Comparison of ENCODE assay signal across 22 cellular contexts in genomic region chr3:25478964-25479726, GRCh38. TPM values are rescaled to one million over a fixed set of nuclear protein-coding genes. Genes with fewer than 3 reads are reported as not detected.
DNase-seq lines count a peak whose midpoint lies in the region; ATAC-seq, FAIRE-seq and TF ChIP-seq lines count a peak whose summit lies in the region.
"Had no signal": no experiment of that assay in that cellular context is flagged by ENCODE, and none has a peak within 500 bp of the region (broad histone marks: within the 10 kb centered on the region; RNA-seq: fewer than 3 reads in every experiment).

No MANE protein-coding gene starts in this region.

- no peak for ATAC-seq in heart right ventricle
- no peak for ATAC-seq in HG03175 (IDR thresholded peaks at IDR 0.05; ENCODE audit: unreplicated experiment)

- peaks cover 82% of the 10 kb centered on the region for H3K4me1 Mint-ChIP-seq in osteocyte (ENCODE audit: unreplicated experiment)
- H3K4me1 Mint-ChIP-seq: CD8-positive, alpha-beta memory T cell had no signal

- whole genome bisulfite sequencing in heart right ventricle, 2 donors, result 59 to 69% methylated on average over 3 of the region's 3 CpGs
- 73 to 74% methylated on average over 3 of the region's 3 CpGs for WGBS in lower leg skin, 2 donors

- H3K9me3 ChIP-seq in right atrium auricular region (no peaks in the 10 kb centered on the region), heart right ventricle (no peaks in the 10 kb centered on the region), endothelial cell of umbilical vein (replicated peaks; ENCODE audit: control insufficient read depth, insufficient read depth, low read length) (no peaks in the 10 kb centered on the region)
- H3K9me3 ChIP-seq: BLaER1 treated with 17β-estradiol and CSF1 and Interleukin-3, amounts not matched to agents 10 nM and 100 nM had no signal

- no peak for TF ChIP-seq POLR2A in endothelial cell of umbilical vein (IDR thresholded peaks at IDR 0.05; ENCODE audit: low read depth, low read length)
- no peak for TF ChIP-seq POLR2A in lower leg skin (IDR thresholded peaks at IDR 0.05)

- H3K9me1 ChIP-seq in endothelial cell of umbilical vein (replicated peaks; ENCODE audit: control insufficient read depth, extremely low read depth, insufficient read depth, low read length), result no peaks in the 10 kb centered on the region

- DNase-seq in right atrium auricular region (ENCODE audit: low spot score), result no peak
- no peak for DNase-seq in heart right ventricle
- no peak for DNase-seq in endothelial cell of umbilical vein (ENCODE audit: low read depth, low spot score)
- no peak for DNase-seq in osteocyte (ENCODE audit: extremely low spot score, unreplicated experiment)
- DNase-seq in lower leg skin (ENCODE audit: low spot score in 2 of 2), result no peak
- no peak for DNase-seq in ACHN
- DNase-seq in NCI-H748 treated with DMSO at 0.1 percent for 48 hours (lab: John Stamatoyannopoulos, UW), result no peak
- DNase-seq: CD8-positive, alpha-beta memory T cell; DMS79; GM23248; HCEC 1CT; IMR-90; Karpas-422; NCI-H1105 treated with DMSO at 0.1 percent for 48 hours; NCI-H1694 treated with DMSO at 0.1 percent for 48 hours; NCI-H2107; NCI-H526 had no signal

- peak overlapping the region; percentile 38 for H3K4me2 ChIP-seq in endothelial cell of umbilical vein (ENCODE audit: insufficient read depth, low read length)
- H3K4me2 ChIP-seq: BLaER1 treated with 17β-estradiol and CSF1 and Interleukin-3, amounts not matched to agents 10 nM and 100 nM had no signal

- peaks cover 26% of the 10 kb centered on the region for H3K79me2 ChIP-seq in endothelial cell of umbilical vein (ENCODE audit: control insufficient read depth, insufficient read depth, low read length)

- TF ChIP-seq CTCF in right atrium auricular region (IDR thresholded peaks at IDR 0.05) (no peak), heart right ventricle (IDR thresholded peaks at IDR 0.05) (no peak), endothelial cell of umbilical vein (IDR thresholded peaks at IDR 0.05; ENCODE audit: extremely low read depth in 1 of 2, insufficient read depth in 1 of 2, low read depth in 1 of 2, low read length in 2 of 2) (no peak), osteocyte (IDR thresholded peaks at IDR 0.05) (no peak), lower leg skin (IDR thresholded peaks at IDR 0.05) (no peak)

- intact Hi-C loops in heart right ventricle (cut with DNase I) (no loop called here), endothelial cell of umbilical vein (cut with micrococcal nuclease) (loop anchor here (2.0 kb wide), 1 partner anchor 20 kb away; no protein-coding TSS in a partner anchor), lower leg skin (cut with DNase I; ENCODE audit: low total_unique reads) (no loop called here)

- H4K20me1 ChIP-seq in endothelial cell of umbilical vein (replicated peaks; ENCODE audit: control insufficient read depth, extremely low read depth, insufficient read depth, low read length), result no peaks in the 10 kb centered on the region
- H4K20me1 ChIP-seq: BLaER1 treated with 17β-estradiol and CSF1 and Interleukin-3, amounts not matched to agents 10 nM and 100 nM had no signal

- H3K27ac ChIP-seq in right atrium auricular region (peak overlapping the region; percentile 36 to 78), heart right ventricle (peak overlapping the region in 4 of 10 donors; percentile 2 to 56 (median 32)), endothelial cell of umbilical vein (ENCODE audit: insufficient read depth, low read depth, low read length) (peak overlapping the region; percentile 12)
- H3K27ac ChIP-seq: BLaER1 treated with 17β-estradiol and CSF1 and Interleukin-3, amounts not matched to agents 10 nM and 100 nM; GM23248 had no signal

- H3K4me1 ChIP-seq in right atrium auricular region (peaks cover 0 to 67% of the 10 kb centered on the region in 2 donors), heart right ventricle (peaks cover 9 to 87% (median 55%) of the 10 kb centered on the region in 9 donors), endothelial cell of umbilical vein (ENCODE audit: control insufficient read depth, extremely low read depth, insufficient read depth, low read length) (peaks cover 51% of the 10 kb centered on the region)

- H3K27me3 Mint-ChIP-seq in osteocyte (ENCODE audit: unreplicated experiment), result no peaks in the 10 kb centered on the region
- H3K27me3 Mint-ChIP-seq: CD8-positive, alpha-beta memory T cell had no signal

- dilution Hi-C loops in endothelial cell of umbilical vein (cut with MboI; ENCODE audit: extremely low pct_ligation_motif_present, low sequenced_read_pairs), result no loop called here

- H3K36me3 ChIP-seq in right atrium auricular region (no peaks in the 10 kb centered on the region), heart right ventricle (no peaks in the 10 kb centered on the region), endothelial cell of umbilical vein (ENCODE audit: control insufficient read depth in 2 of 2, extremely low read depth in 1 of 2, insufficient read depth in 2 of 2, low read length in 2 of 2) (no peaks in the 10 kb centered on the region)
- H3K36me3 ChIP-seq: BLaER1 treated with 17β-estradiol and CSF1 and Interleukin-3, amounts not matched to agents 10 nM and 100 nM had no signal

- H3K4me3 ChIP-seq in right atrium auricular region (no peak overlapping the region), heart right ventricle (no peak overlapping the region), endothelial cell of umbilical vein (replicated peaks in 1 of 3; ENCODE audit: insufficient read depth in 1 of 3, low read depth in 1 of 3, low read length in 3 of 3) (no peak overlapping the region), lower leg skin (ENCODE audit: low read depth, poor library complexity, severe bottlenecking) (no peak overlapping the region)
- H3K4me3 ChIP-seq: BLaER1 treated with 17β-estradiol and CSF1 and Interleukin-3, amounts not matched to agents 10 nM and 100 nM; GM23248 had no signal

- H3K4me3 Mint-ChIP-seq in osteocyte (ENCODE audit: unreplicated experiment), result no peak overlapping the region
- H3K4me3 Mint-ChIP-seq: CD8-positive, alpha-beta memory T cell had no signal

- no peaks in the 10 kb centered on the region for H3K9me3 Mint-ChIP-seq in osteocyte (ENCODE audit: unreplicated experiment)

- POLR2A ChIA-PET in endothelial cell of umbilical vein (lab: Charles Lee), result no interaction called here

- CTCF ChIA-PET in endothelial cell of umbilical vein (lab: Charles Lee), result interaction anchor here (1.1 to 1.8 kb wide), 5 partner anchors 13 to 51 kb away, joined by 3 to 6 read pairs (median 5); partner anchors contain the start of gene RARB

- H3K27ac Mint-ChIP-seq in osteocyte (ENCODE audit: unreplicated experiment), result peak overlapping the region; percentile 92
- H3K27ac Mint-ChIP-seq: CD8-positive, alpha-beta memory T cell had no signal

- H3K27me3 ChIP-seq in right atrium auricular region (no peaks in the 10 kb centered on the region), heart right ventricle (no peaks in the 10 kb centered on the region), endothelial cell of umbilical vein (ENCODE audit: control insufficient read depth in 2 of 2, insufficient read depth in 2 of 2, low read length in 2 of 2) (no peaks in the 10 kb centered on the region)
- H3K27me3 ChIP-seq: BLaER1 treated with 17β-estradiol and CSF1 and Interleukin-3, amounts not matched to agents 10 nM and 100 nM had no signal

- H3K36me3 Mint-ChIP-seq in osteocyte (ENCODE audit: unreplicated experiment), result peaks cover 3% of the 10 kb centered on the region
- H3K36me3 Mint-ChIP-seq: CD8-positive, alpha-beta memory T cell had no signal

- FAIRE-seq in endothelial cell of umbilical vein (lab: Jason Lieb, UNC), result peak; percentile 62
- FAIRE-seq: D721Med, RCC 7860 had no signal

- no peak overlapping the region for H3K9ac ChIP-seq in endothelial cell of umbilical vein (replicated peaks; ENCODE audit: extremely low read depth, insufficient read depth, low read length)
- H3K9ac ChIP-seq: BLaER1 treated with 17β-estradiol and CSF1 and Interleukin-3, amounts not matched to agents 10 nM and 100 nM; GM23248 had no signal

- H2AFZ ChIP-seq in endothelial cell of umbilical vein (ENCODE audit: low read depth, low read length), result no peak overlapping the region
- H2AFZ ChIP-seq: GM23248 had no signal

- in situ Hi-C loops in ACHN (cut with HindIII; ENCODE audit: low pct_ligation_motif_present, low pct_unique_long_range_greater_than_20kb, low sequenced_read_pairs), result no loop called here

- no TSS peak for BruUV-seq in endothelial cell of umbilical vein (replicated peaks; lab: Mats Ljungman, UMichigan)

TF ChIP-seq in endothelial cell of umbilical vein, 7 proteins besides CTCF, POLR2A, EP300 and RAD21:
- TF ChIP-seq POLR2AphosphoS5 (IDR thresholded peaks at IDR 0.05; ENCODE audit: insufficient read depth, low read depth, low read length) (no peak), FOS (IDR thresholded peaks at IDR 0.05; ENCODE audit: borderline replicate concordance, insufficient read depth, low read length) (peak; percentile 39), MYC (IDR thresholded peaks at IDR 0.05; ENCODE audit: low read depth, low read length) (no peak)

RNA-seq across cellular contexts. Expression of gene RARB, which starts 51.1 kb away (rescaled TPM):
- 10 to 100 TPM; 15.2 to 22.8 TPM for total RNA-seq in right atrium auricular region
- 10 to 100 TPM in 9 of 10 donors, 1 to 10 TPM in 1; 8.6 to 23.2 (median 19.0) TPM for total RNA-seq in heart right ventricle
- polyA plus RNA-seq in heart right ventricle, result 1 to 10 TPM; 3.6 to 6.5 TPM
- total RNA-seq in endothelial cell of umbilical vein, result 19.3 and 23.4 TPM in 2 replicates
- 13.6 and 15.3 TPM in 2 replicates for polyA plus RNA-seq in endothelial cell of umbilical vein
- 17.9 and 18.9 TPM in 2 replicates for polyA plus RNA-seq in endothelial cell of umbilical vein (2011; cell fraction: cytosol; rRNA removed)
- 27.6 and 30.3 TPM in 2 replicates for polyA plus RNA-seq in endothelial cell of umbilical vein (2011; cell fraction: nucleus; rRNA removed)
- polyA plus RNA-seq in endothelial cell of umbilical vein (2012), result 34.3 and 35.5 TPM in 2 replicates
- 44.0 and 59.0 TPM in 2 replicates for polyA minus RNA-seq in endothelial cell of umbilical vein
- not detected for polyA minus RNA-seq in endothelial cell of umbilical vein (2011; cell fraction: cytosol; rRNA and poly(A)+ RNA removed)
- polyA minus RNA-seq in endothelial cell of umbilical vein (2011; cell fraction: nucleus; rRNA and poly(A)+ RNA removed), result 127 and 202 TPM in 2 replicates
- total RNA-seq in osteocyte, result 4.8 and 5.0 TPM in 2 replicates
- 1 to 10 TPM in 2 of 4 donors, under 1 TPM in 1, not detected in 1; 0.34 to 6.5 (median 4.4) TPM for total RNA-seq in lower leg skin
- total RNA-seq: CD8-positive, alpha-beta memory T cell; G401; GM23248 had no signal
- polyA plus RNA-seq: CD8-positive, alpha-beta memory T cell had no signal
